In the genomic region with DNA sequence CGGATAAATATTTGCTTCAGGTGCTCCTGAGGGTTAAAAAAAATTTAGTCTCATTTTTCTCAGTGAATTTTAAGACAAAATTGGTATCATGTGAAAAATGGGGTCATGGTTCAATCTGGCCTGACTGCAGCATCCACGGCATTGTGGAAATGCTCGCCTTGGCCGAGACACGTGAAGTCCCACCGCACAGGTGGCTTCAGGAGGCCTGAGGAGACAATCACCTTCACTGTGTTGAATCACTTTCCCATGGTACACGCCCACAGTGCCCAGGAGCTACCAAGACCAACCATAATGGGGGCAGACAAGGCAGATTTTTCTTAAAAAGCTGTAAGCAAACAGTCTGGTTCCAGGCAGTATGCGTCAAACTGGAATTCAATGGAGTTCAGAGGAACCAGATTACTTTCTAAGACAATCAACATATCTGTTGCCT, we compare ENCODE assay signal across 1 cellular context.
TF ChIP-seq lines count a peak whose summit lies in the region.

No MANE protein-coding gene starts in this region.

TF ChIP-seq in endothelial cell of umbilical vein, 7 proteins besides CTCF, POLR2A, EP300 and RAD21:
- TF ChIP-seq FOS (IDR thresholded peaks at IDR 0.05; ENCODE audit: borderline replicate concordance, insufficient read depth, low read length) (no peak), GATA2 (IDR thresholded peaks at IDR 0.05; ENCODE audit: insufficient read depth, insufficient read length, low read depth, low read length) (no peak), MYC (IDR thresholded peaks at IDR 0.05; ENCODE audit: low read depth, low read length) (no peak), JUN (IDR thresholded peaks at IDR 0.05; ENCODE audit: borderline replicate concordance, insufficient read depth, insufficient read length, low read depth) (no peak), POLR2AphosphoS5 (IDR thresholded peaks at IDR 0.05; ENCODE audit: insufficient read depth, low read depth, low read length) (no peak), EZH2 (IDR thresholded peaks at IDR 0.05; ENCODE audit: borderline replicate concordance, low read depth, low read length, severe bottlenecking) (no peak)
- TF ChIP-seq, protein P1, sequence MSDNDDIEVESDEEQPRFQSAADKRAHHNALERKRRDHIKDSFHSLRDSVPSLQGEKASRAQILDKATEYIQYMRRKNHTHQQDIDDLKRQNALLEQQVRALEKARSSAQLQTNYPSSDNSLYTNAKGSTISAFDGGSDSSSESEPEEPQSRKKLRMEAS (IDR thresholded peaks at IDR 0.05; ENCODE audit: insufficient read depth, insufficient read length) = no peak
TF ChIP-seq in endothelial cell of umbilical vein: peak in this region for 0.
